1 cellular context compared by ENCODE assay signal in the genomic region with DNA sequence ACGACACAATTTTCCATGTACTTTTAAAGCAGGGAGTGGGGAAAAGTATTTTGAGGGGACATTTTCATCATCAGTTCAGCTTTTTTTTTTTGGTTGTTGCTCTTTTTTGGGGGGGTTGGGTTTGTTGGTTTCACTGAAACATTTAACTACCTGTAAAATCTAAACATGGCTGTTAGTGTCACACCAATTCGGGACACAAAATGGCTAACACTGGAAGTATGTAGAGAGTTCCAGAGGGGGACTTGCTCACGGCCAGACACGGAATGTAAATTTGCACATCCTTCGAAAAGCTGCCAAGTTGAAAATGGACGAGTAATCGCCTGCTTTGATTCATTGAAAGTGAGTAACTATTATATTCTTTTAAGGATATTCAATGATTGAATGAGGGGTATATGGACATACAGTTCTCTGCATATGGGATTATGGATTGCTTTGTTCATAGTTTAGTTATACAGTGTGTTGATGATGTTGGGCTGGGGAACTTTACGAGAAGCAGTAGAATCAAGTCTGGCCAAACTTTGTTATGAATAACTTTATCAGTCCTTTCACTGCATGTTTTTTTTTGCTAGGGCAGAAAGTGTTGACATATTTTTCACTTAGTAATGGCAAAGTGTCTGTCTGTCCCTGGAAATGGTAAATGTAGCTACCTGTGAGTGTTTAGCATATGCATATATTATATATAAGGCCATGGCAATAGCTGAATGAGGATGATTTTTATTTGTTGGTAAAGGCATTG.
A peak's percentile ranks its signal among the peaks of the same experiment; 100 is the strongest.
TF ChIP-seq lines count a peak whose summit lies in the region.

No MANE protein-coding gene starts in this region.

TF ChIP-seq in HEK293, 187 proteins besides CTCF, POLR2A, EP300 and RAD21 (continued from another document):
- TF ChIP-seq, protein P1, sequence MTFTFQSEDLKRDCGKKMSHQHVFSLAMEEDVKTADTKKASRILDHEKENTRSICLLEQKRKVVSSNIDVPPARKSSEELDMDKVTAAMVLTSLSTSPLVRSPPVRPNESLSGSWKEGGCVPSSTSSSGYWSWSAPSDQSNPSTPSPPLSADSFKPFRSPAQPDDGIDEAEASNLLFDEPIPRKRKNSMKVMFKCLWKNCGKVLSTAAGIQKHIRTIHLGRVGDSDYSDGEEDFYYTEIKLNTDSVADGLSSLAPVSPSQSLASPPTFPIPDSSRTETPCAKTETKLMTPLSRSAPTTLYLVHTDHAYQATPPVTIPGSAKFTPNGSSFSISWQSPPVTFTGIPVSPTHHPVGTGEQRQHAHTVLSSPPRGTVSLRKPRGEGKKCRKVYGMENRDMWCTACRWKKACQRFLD (tag by site-specific recombination; IDR thresholded peaks at IDR 0.05), result no peak
- TF ChIP-seq RBAK (tag by site-specific recombination; IDR thresholded peaks at IDR 0.05) (no peak), ZNF596 (tag by site-specific recombination; IDR thresholded peaks at IDR 0.05) (no peak), ZNF423 (tag by site-specific recombination; IDR thresholded peaks at IDR 0.05) (no peak), ZNF223 (tag by site-specific recombination; IDR thresholded peaks at IDR 0.05) (no peak)
- TF ChIP-seq, protein P2, sequence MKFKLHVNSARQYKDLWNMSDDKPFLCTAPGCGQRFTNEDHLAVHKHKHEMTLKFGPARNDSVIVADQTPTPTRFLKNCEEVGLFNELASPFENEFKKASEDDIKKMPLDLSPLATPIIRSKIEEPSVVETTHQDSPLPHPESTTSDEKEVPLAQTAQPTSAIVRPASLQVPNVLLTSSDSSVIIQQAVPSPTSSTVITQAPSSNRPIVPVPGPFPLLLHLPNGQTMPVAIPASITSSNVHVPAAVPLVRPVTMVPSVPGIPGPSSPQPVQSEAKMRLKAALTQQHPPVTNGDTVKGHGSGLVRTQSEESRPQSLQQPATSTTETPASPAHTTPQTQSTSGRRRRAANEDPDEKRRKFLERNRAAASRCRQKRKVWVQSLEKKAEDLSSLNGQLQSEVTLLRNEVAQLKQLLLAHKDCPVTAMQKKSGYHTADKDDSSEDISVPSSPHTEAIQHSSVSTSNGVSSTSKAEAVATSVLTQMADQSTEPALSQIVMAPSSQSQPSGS (tag by site-specific recombination; IDR thresholded peaks at IDR 0.05; ENCODE audit: low read depth), result no peak
- TF ChIP-seq, protein P3, sequence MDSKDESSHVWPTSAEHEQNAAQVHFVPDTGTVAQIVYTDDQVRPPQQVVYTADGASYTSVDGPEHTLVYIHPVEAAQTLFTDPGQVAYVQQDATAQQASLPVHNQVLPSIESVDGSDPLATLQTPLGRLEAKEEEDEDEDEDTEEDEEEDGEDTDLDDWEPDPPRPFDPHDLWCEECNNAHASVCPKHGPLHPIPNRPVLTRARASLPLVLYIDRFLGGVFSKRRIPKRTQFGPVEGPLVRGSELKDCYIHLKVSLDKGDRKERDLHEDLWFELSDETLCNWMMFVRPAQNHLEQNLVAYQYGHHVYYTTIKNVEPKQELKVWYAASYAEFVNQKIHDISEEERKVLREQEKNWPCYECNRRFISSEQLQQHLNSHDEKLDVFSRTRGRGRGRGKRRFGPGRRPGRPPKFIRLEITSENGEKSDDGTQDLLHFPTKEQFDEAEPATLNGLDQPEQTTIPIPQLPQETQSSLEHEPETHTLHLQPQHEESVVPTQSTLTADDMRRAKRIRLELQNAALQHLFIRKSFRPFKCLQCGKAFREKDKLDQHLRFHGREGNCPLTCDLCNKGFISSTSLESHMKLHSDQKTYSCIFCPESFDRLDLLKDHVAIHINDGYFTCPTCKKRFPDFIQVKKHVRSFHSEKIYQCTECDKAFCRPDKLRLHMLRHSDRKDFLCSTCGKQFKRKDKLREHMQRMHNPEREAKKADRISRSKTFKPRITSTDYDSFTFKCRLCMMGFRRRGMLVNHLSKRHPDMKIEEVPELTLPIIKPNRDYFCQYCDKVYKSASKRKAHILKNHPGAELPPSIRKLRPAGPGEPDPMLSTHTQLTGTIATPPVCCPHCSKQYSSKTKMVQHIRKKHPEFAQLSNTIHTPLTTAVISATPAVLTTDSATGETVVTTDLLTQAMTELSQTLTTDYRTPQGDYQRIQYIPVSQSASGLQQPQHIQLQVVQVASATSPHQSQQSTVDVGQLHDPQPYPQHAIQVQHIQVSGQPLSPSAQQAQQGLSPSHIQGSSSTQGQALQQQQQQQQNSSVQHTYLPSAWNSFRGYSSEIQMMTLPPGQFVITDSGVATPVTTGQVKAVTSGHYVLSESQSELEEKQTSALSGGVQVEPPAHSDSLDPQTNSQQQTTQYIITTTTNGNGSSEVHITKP (tag by site-specific recombination; IDR thresholded peaks at IDR 0.05), result no peak
- TF ChIP-seq, protein P4, sequence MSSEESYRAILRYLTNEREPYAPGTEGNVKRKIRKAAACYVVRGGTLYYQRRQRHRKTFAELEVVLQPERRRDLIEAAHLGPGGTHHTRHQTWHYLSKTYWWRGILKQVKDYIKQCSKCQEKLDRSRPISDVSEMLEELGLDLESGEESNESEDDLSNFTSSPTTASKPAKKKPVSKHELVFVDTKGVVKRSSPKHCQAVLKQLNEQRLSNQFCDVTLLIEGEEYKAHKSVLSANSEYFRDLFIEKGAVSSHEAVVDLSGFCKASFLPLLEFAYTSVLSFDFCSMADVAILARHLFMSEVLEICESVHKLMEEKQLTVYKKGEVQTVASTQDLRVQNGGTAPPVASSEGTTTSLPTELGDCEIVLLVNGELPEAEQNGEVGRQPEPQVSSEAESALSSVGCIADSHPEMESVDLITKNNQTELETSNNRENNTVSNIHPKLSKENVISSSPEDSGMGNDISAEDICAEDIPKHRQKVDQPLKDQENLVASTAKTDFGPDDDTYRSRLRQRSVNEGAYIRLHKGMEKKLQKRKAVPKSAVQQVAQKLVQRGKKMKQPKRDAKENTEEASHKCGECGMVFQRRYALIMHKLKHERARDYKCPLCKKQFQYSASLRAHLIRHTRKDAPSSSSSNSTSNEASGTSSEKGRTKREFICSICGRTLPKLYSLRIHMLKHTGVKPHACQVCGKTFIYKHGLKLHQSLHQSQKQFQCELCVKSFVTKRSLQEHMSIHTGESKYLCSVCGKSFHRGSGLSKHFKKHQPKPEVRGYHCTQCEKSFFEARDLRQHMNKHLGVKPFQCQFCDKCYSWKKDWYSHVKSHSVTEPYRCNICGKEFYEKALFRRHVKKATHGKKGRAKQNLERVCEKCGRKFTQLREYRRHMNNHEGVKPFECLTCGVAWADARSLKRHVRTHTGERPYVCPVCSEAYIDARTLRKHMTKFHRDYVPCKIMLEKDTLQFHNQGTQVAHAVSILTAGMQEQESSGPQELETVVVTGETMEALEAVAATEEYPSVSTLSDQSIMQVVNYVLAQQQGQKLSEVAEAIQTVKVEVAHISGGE (tag by site-specific recombination; conservative IDR thresholded peaks at IDR 0.05; ENCODE audit: low read depth), result peak; percentile 90
